24 cellular contexts compared by ENCODE assay signal in the genomic region with DNA sequence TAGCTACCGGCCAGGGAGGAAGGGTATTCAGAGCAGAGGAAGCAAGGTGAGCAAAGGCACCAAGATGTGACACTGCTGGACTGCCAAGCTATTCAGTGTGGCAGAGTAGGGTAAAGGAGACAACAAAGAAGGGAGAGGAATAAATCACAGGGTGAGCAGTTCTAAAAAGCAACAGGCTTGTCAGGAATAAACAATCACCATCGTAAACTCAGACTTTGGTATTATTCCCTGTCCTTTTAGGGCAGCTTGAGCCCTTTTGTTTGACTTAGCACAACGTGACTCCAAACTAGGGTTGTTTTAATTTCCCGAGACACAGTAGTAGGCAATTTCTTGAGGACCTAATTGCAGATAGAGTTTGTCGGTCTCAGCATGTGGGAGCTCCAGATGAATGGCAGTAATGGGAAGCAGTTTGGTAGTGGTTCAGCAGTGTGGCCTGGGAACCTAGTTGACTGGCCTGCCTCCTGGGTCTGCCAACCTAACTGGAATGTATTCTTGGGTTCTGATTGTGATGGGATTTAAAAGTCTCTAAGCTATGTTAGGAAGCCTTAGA. TPM values are rescaled to one million over a fixed set of nuclear protein-coding genes. Genes with fewer than 3 reads are reported as not detected.
"Had no signal": no experiment of that assay in that cellular context is flagged by ENCODE, and none has a peak within 500 bp of the region (broad histone marks: within the 10 kb centered on the region; RNA-seq: fewer than 3 reads in every experiment).

No MANE protein-coding gene starts in this region.

- H3K4me3 Mint-ChIP-seq: activated CD4-positive, alpha-beta memory T cell treated with anti-CD3 and anti-CD28 coated beads for 36 hours; activated CD4-positive, alpha-beta T cell treated with anti-CD3 and anti-CD28 coated beads for 36 hours; activated CD8-positive, alpha-beta memory T cell treated with anti-CD3 and anti-CD28 coated beads, Interleukin-2, amount 10 ng/mL, durations not matched to agents 7 days and 5 days; dendritic cell treated with granulocyte-macrophage colony-stimulating factor and Interleukin-4, amounts not matched to agents 40 ng/mL and 50 ng/mL, for 4 days had no signal

- H3K27ac ChIP-seq: gastrocnemius medialis, heart left ventricle, ovary, sigmoid colon, spleen, stomach, testis, upper lobe of left lung, VCaP had no signal

- H3K4me3 ChIP-seq: gastrocnemius medialis, heart left ventricle, lung, ovary, sigmoid colon, spleen, stomach, testis, upper lobe of left lung had no signal

- H3K36me3 Mint-ChIP-seq: activated CD4-positive, alpha-beta memory T cell treated with anti-CD3 and anti-CD28 coated beads for 36 hours; activated CD8-positive, alpha-beta memory T cell treated with anti-CD3 and anti-CD28 coated beads, Interleukin-2, amount 10 ng/mL, durations not matched to agents 7 days and 5 days had no signal

- H3K36me3 ChIP-seq: gastrocnemius medialis, heart left ventricle, ovary, sigmoid colon, spleen, stomach, upper lobe of left lung had no signal

- DNase-seq: activated CD4-positive, alpha-beta memory T cell treated with anti-CD3 and anti-CD28 coated beads for 36 hours; activated CD4-positive, alpha-beta T cell treated with anti-CD3 and anti-CD28 coated beads for 36 hours; activated CD8-positive, alpha-beta memory T cell treated with anti-CD3 and anti-CD28 coated beads, Interleukin-2, amount 10 ng/mL, durations not matched to agents 7 days and 5 days; activated naive CD4-positive, alpha-beta T cell treated with anti-CD3 and anti-CD28 coated beads, Interleukin-2, amount 50 U/mL, for 16 hours; activated T-cell treated with anti-CD3 and anti-CD28 coated beads, Interleukin-2, amount 50 U/mL, for 1 hour; effector memory CD4-positive, alpha-beta T cell; gastrocnemius medialis; heart left ventricle; left colon; ovary; sigmoid colon; spleen; stomach; testis; upper lobe of left lung had no signal

- H3K9me3 ChIP-seq: gastrocnemius medialis, heart left ventricle, ovary, sigmoid colon, spleen, stomach, testis, upper lobe of left lung had no signal

- FAIRE-seq: astrocyte, bronchial epithelial cell, islet of Langerhans had no signal

- ATAC-seq: activated CD4-positive, alpha-beta T cell treated with anti-CD3 and anti-CD28 coated beads for 36 hours; activated CD8-positive, alpha-beta memory T cell treated with anti-CD3 and anti-CD28 coated beads, Interleukin-2, amount 10 ng/mL, durations not matched to agents 7 days and 5 days; gastrocnemius medialis; heart left ventricle had no signal

- H3K27me3 ChIP-seq: gastrocnemius medialis, ovary, sigmoid colon, testis, upper lobe of left lung had no signal

- H3K9me3 Mint-ChIP-seq: activated CD4-positive, alpha-beta memory T cell treated with anti-CD3 and anti-CD28 coated beads for 36 hours; activated T-helper 2 cell treated with anti-CD3 and anti-CD28 coated beads, Interferon-gamma antibody, Interleukin-2, Interleukin-4, amounts not matched to agents 10 μg/mL and 5 μg/mL and 100 μg/mL, durations not matched to agents 14 hours and 24 hours and 36 hours; dendritic cell treated with granulocyte-macrophage colony-stimulating factor and Interleukin-4, amounts not matched to agents 40 ng/mL and 50 ng/mL, for 4 days had no signal

- H3K27ac Mint-ChIP-seq: activated CD4-positive, alpha-beta memory T cell treated with anti-CD3 and anti-CD28 coated beads for 36 hours; activated CD4-positive, alpha-beta T cell treated with anti-CD3 and anti-CD28 coated beads for 36 hours; activated CD8-positive, alpha-beta memory T cell treated with anti-CD3 and anti-CD28 coated beads, Interleukin-2, amount 10 ng/mL, durations not matched to agents 7 days and 5 days; activated T-helper 2 cell treated with anti-CD3 and anti-CD28 coated beads, Interferon-gamma antibody, Interleukin-2, Interleukin-4, amounts not matched to agents 10 μg/mL and 5 μg/mL and 100 μg/mL, durations not matched to agents 14 hours and 24 hours and 36 hours; dendritic cell treated with granulocyte-macrophage colony-stimulating factor and Interleukin-4, amounts not matched to agents 40 ng/mL and 50 ng/mL, for 4 days had no signal

RNA-seq across cellular contexts. Expression of a gene that starts 4.3 kb away (rescaled TPM):
- total RNA-seq: activated CD4-positive, alpha-beta memory T cell treated with anti-CD3 and anti-CD28 coated beads for 36 hours; activated CD4-positive, alpha-beta T cell treated with anti-CD3 and anti-CD28 coated beads for 36 hours; activated CD8-positive, alpha-beta memory T cell treated with anti-CD3 and anti-CD28 coated beads, Interleukin-2, amount 10 ng/mL, durations not matched to agents 7 days and 5 days; activated T-helper 2 cell treated with anti-CD3 and anti-CD28 coated beads, Interferon-gamma antibody, Interleukin-2, Interleukin-4, amounts not matched to agents 10 μg/mL and 5 μg/mL and 100 μg/mL, durations not matched to agents 14 hours and 24 hours and 36 hours; astrocyte; bronchial epithelial cell; epithelial cell of proximal tubule; gastrocnemius medialis; sigmoid colon; testis had no signal
- polyA plus RNA-seq: adipose tissue, heart left ventricle, ovary, stomach had no signal
